In the genomic region with DNA sequence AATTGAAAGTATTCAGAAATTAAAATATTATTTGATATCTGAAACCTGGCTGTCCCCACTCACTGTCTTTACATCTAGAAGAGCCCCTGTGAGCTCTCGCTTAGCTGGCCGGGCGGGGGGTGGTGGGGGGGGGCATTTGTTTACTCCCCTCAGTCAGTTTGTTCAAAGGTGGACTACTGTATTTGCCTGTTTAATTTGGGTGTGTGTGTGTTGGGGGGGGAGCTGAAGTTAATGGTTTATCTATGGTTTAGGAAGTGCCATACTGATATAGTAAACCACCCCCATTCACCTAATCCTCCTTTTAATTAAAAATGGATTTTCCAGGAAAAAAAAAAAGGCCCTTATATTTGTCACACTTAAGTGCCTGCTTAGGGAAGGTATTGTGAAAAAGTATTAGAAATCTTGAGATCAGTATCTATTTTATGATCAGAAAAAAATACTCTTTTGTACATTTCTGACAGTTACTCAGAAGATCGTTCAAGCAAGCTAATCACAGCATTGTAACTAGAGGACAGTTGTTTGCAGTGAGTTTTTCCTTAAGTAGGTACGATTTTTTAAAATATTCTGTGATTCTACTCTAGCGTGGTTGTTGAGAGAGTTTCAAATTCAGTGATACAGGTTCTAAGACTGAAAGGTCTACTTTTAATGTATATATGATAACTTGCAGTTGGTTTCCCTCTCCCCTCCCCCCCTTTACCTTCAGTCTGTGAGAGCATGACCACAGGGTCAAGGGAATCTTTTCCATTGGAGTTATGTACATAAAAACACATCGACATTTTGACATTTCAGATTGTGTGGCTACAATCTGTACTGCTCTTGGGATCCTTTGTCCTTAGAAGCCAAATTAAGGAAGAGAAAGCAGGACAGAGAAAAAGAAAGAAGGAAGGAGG, we compare ENCODE assay signal across 9 cellular contexts. TPM values are rescaled to one million over a fixed set of nuclear protein-coding genes. Genes with fewer than 3 reads are reported as not detected.
DNase-seq lines count a peak whose midpoint lies in the region; ATAC-seq and TF ChIP-seq lines count a peak whose summit lies in the region.
"Had no signal": no experiment of that assay in that cellular context is flagged by ENCODE, and none has a peak within 500 bp of the region (broad histone marks: within the 10 kb centered on the region; RNA-seq: fewer than 3 reads in every experiment).

No MANE protein-coding gene starts in this region.

- POLR2A ChIA-PET in BJ (lab: Charles Lee), result interaction anchor here (0.6 to 1.5 kb wide), 5 partner anchors 18 to 780 kb away, joined by 3 to 17 read pairs (median 4); no protein-coding TSS in a partner anchor
- POLR2A ChIA-PET in activated CD4-positive, alpha-beta T cell treated with anti-CD3 and anti-CD28 coated beads, Interleukin-2, amount 10 ng/mL, durations not matched to agents 7 days and 5 days (lab: Charles Lee), result no interaction called here

- no peaks in the 10 kb centered on the region for H3K9me3 Mint-ChIP-seq in osteocyte (ENCODE audit: unreplicated experiment)
- peaks cover 3% of the 10 kb centered on the region for H3K9me3 Mint-ChIP-seq in activated CD4-positive, alpha-beta T cell treated with anti-CD3 and anti-CD28 coated beads, Interleukin-2, amount 10 ng/mL, durations not matched to agents 7 days and 5 days
- H3K9me3 Mint-ChIP-seq in activated naive CD8-positive, alpha-beta T cell treated with anti-CD3 and anti-CD28 coated beads for 36 hours, result peaks cover 8% of the 10 kb centered on the region

- no peak for ATAC-seq in GM21367 (IDR thresholded peaks at IDR 0.05; ENCODE audit: unreplicated experiment)

- peaks cover 20% of the 10 kb centered on the region for H3K36me3 ChIP-seq in BJ (ENCODE audit: control insufficient read depth, insufficient read depth, low read length)

- H3K4me3 Mint-ChIP-seq in osteocyte (ENCODE audit: unreplicated experiment), result peak overlapping the region; percentile 99
- no peak overlapping the region for H3K4me3 Mint-ChIP-seq in activated CD4-positive, alpha-beta T cell treated with anti-CD3 and anti-CD28 coated beads, Interleukin-2, amount 10 ng/mL, durations not matched to agents 7 days and 5 days
- no peak overlapping the region for H3K4me3 Mint-ChIP-seq in activated naive CD8-positive, alpha-beta T cell treated with anti-CD3 and anti-CD28 coated beads for 36 hours

- peaks cover 27% of the 10 kb centered on the region for H3K4me1 Mint-ChIP-seq in osteocyte (ENCODE audit: unreplicated experiment)
- no peaks in the 10 kb centered on the region for H3K4me1 Mint-ChIP-seq in activated CD4-positive, alpha-beta T cell treated with anti-CD3 and anti-CD28 coated beads, Interleukin-2, amount 10 ng/mL, durations not matched to agents 7 days and 5 days
- H3K4me1 Mint-ChIP-seq in activated naive CD8-positive, alpha-beta T cell treated with anti-CD3 and anti-CD28 coated beads for 36 hours, result peaks cover 9% of the 10 kb centered on the region

- no peak for TF ChIP-seq CTCF in BJ (IDR thresholded peaks at IDR 0.05; ENCODE audit: insufficient read depth, low read depth, low read length)
- no peak for TF ChIP-seq CTCF in osteocyte (IDR thresholded peaks at IDR 0.05)

- CTCF ChIA-PET in BJ (lab: Yijun Ruan, JAX), result interaction anchor here (0.7 kb wide), 1 partner anchor 122 kb away, joined by 3 read pairs; no protein-coding TSS in a partner anchor
- CTCF ChIA-PET in activated CD4-positive, alpha-beta T cell treated with anti-CD3 and anti-CD28 coated beads, Interleukin-2, amount 10 ng/mL, durations not matched to agents 7 days and 5 days (lab: Charles Lee), result no interaction called here

- no peaks in the 10 kb centered on the region for H3K27me3 Mint-ChIP-seq in osteocyte (ENCODE audit: unreplicated experiment)
- H3K27me3 Mint-ChIP-seq in activated CD4-positive, alpha-beta T cell treated with anti-CD3 and anti-CD28 coated beads, Interleukin-2, amount 10 ng/mL, durations not matched to agents 7 days and 5 days, result peaks cover 83% of the 10 kb centered on the region
- peaks cover 94% of the 10 kb centered on the region for H3K27me3 Mint-ChIP-seq in activated naive CD8-positive, alpha-beta T cell treated with anti-CD3 and anti-CD28 coated beads for 36 hours

- H3K27ac Mint-ChIP-seq in osteocyte (ENCODE audit: unreplicated experiment), result peak overlapping the region; percentile 96
- no peak overlapping the region for H3K27ac Mint-ChIP-seq in activated CD4-positive, alpha-beta T cell treated with anti-CD3 and anti-CD28 coated beads, Interleukin-2, amount 10 ng/mL, durations not matched to agents 7 days and 5 days
- H3K27ac Mint-ChIP-seq in activated naive CD8-positive, alpha-beta T cell treated with anti-CD3 and anti-CD28 coated beads for 36 hours, result no peak overlapping the region

- DNase-seq in BJ (ENCODE audit: low read depth) (no peak), NCI-H526 treated with DMSO at 0.1 percent for 48 hours (lab: John Stamatoyannopoulos, UW) (peak; percentile 44), epithelial cell of prostate (ENCODE audit: low read depth, low spot score) (no peak), osteocyte (ENCODE audit: extremely low spot score, unreplicated experiment) (no peak), amniotic stem cell (lab: John Stamatoyannopoulos, UW) (no peak)
- DNase-seq in activated CD4-positive, alpha-beta T cell treated with anti-CD3 and anti-CD28 coated beads, Interleukin-2, amount 10 ng/mL, durations not matched to agents 7 days and 5 days, result no peak
- no peak for DNase-seq in activated naive CD8-positive, alpha-beta T cell treated with anti-CD3 and anti-CD28 coated beads for 36 hours
- DNase-seq: NCI-H446 had no signal

- peak overlapping the region; percentile 94 for H3K27ac ChIP-seq in epithelial cell of prostate

- H3K4me3 ChIP-seq in BJ (ENCODE audit: low read depth, low read length), result peak overlapping the region; percentile 66

- H3K36me3 Mint-ChIP-seq in osteocyte (ENCODE audit: unreplicated experiment), result peaks cover 93% of the 10 kb centered on the region
- peaks cover 3% of the 10 kb centered on the region for H3K36me3 Mint-ChIP-seq in activated CD4-positive, alpha-beta T cell treated with anti-CD3 and anti-CD28 coated beads, Interleukin-2, amount 10 ng/mL, durations not matched to agents 7 days and 5 days (ENCODE audit: low read depth)
- H3K36me3 Mint-ChIP-seq in activated naive CD8-positive, alpha-beta T cell treated with anti-CD3 and anti-CD28 coated beads for 36 hours, result peaks cover 2% of the 10 kb centered on the region

- H3K27me3 ChIP-seq in BJ (ENCODE audit: control insufficient read depth, insufficient read depth, low read length), result no peaks in the 10 kb centered on the region

RNA-seq across cellular contexts. Expression of a gene that starts 8.5 kb away (rescaled TPM):
- 47.0 and 50.0 TPM in 2 replicates for polyA plus RNA-seq in BJ (2011; rRNA removed)
- 54.5 and 63.5 TPM in 2 replicates for polyA minus RNA-seq in BJ (2011; rRNA and poly(A)+ RNA removed)
- 286 and 292 TPM in 2 replicates for total RNA-seq in osteocyte
- total RNA-seq in activated CD4-positive, alpha-beta T cell treated with anti-CD3 and anti-CD28 coated beads, Interleukin-2, amount 10 ng/mL, durations not matched to agents 7 days and 5 days, result not detected
- total RNA-seq in activated naive CD8-positive, alpha-beta T cell treated with anti-CD3 and anti-CD28 coated beads for 36 hours, result not detected

Comparison
In these comparisons a context has a peak if more than half of its experiments do, and no peak if none do; other contexts are left out.
1. RNA of a gene that starts 8.5 kb away (total RNA-seq): 286 to 292 TPM in osteocyte; not detected in activated CD4-positive, alpha-beta T cell treated with anti-CD3 and anti-CD28 coated beads, Interleukin-2, amount 10 ng/mL, durations not matched to agents 7 days and 5 days and not detected in activated naive CD8-positive, alpha-beta T cell treated with anti-CD3 and anti-CD28 coated beads for 36 hours; every median in the first group is over 100 times any median in the second.